8 cellular contexts compared by ENCODE assay signal in genomic region chr9:133348763-133349573, GRCh38. TPM values are rescaled to one million over a fixed set of nuclear protein-coding genes. Genes with fewer than 3 reads are reported as not detected.
A peak's percentile ranks its signal among the peaks of the same experiment; 100 is the strongest.
DNase-seq lines count a peak whose midpoint lies in the region; ATAC-seq and TF ChIP-seq lines count a peak whose summit lies in the region.

No MANE protein-coding gene starts in this region.

- TF ChIP-seq CTCF in kidney epithelial cell (IDR thresholded peaks at IDR 0.05; ENCODE audit: insufficient read depth, low read length, poor library complexity, severe bottlenecking) (no peak), suprapubic skin (IDR thresholded peaks at IDR 0.05) (no peak)

- DNase-seq in T-helper 1 cell, result no peak
- DNase-seq in activated naive CD8-positive, alpha-beta T cell treated with anti-CD3 and anti-CD28 coated beads, Interleukin-2, amount 50 U/mL, for 24 hours, result no peak
- no peak for DNase-seq in kidney epithelial cell (ENCODE audit: low read depth)
- no peak for DNase-seq in suprapubic skin (ENCODE audit: low spot score in 2 of 2)
- DNase-seq in NCI-H1417 (lab: John Stamatoyannopoulos, UW), result no peak

- no peak for ATAC-seq in activated naive CD8-positive, alpha-beta T cell treated with anti-CD3 and anti-CD28 coated beads, Interleukin-2, amount 50 U/mL, for 24 hours
- no peak for ATAC-seq in GM19463 (IDR thresholded peaks at IDR 0.05; ENCODE audit: unreplicated experiment)
- ATAC-seq in esophagus mucosa, result no peak

- no peak for TF ChIP-seq EP300 in suprapubic skin (IDR thresholded peaks at IDR 0.05)

- peaks cover 58% of the 10 kb centered on the region for H3K36me3 Mint-ChIP-seq in T-helper 1 cell treated with Interleukin-12 subunit alpha and Interleukin-12 subunit beta and Interleukin-4 antibody, amounts not matched to agents 30 μg/mL and 1 μg/mL, for 36 hours (ENCODE audit: low read depth)
- H3K36me3 Mint-ChIP-seq in activated naive CD8-positive, alpha-beta T cell treated with anti-CD3 and anti-CD28 coated beads, Interleukin-2, amount 50 U/mL, for 24 hours (ENCODE audit: low read depth), result peaks cover 56% of the 10 kb centered on the region

- H3K27me3 ChIP-seq in kidney epithelial cell (ENCODE audit: control insufficient read depth, insufficient read depth, low read length) (no peaks in the 10 kb centered on the region), suprapubic skin (no peaks in the 10 kb centered on the region)

- peaks cover 10% of the 10 kb centered on the region for H3K36me3 ChIP-seq in kidney epithelial cell (ENCODE audit: control insufficient read depth, insufficient read depth, low read length)
- H3K36me3 ChIP-seq in suprapubic skin, result peaks cover 60% of the 10 kb centered on the region

- peak overlapping the region; percentile 98 for H3K4me3 Mint-ChIP-seq in T-helper 1 cell treated with Interleukin-12 subunit alpha and Interleukin-12 subunit beta and Interleukin-4 antibody, amounts not matched to agents 30 μg/mL and 1 μg/mL, for 36 hours
- peak overlapping the region; percentile 97 for H3K4me3 Mint-ChIP-seq in activated naive CD8-positive, alpha-beta T cell treated with anti-CD3 and anti-CD28 coated beads, Interleukin-2, amount 50 U/mL, for 24 hours

- peaks cover 41% of the 10 kb centered on the region for H3K4me1 ChIP-seq in suprapubic skin

- peak overlapping the region; percentile 94 for H3K27ac ChIP-seq in suprapubic skin

- no peaks in the 10 kb centered on the region for H3K9me3 ChIP-seq in suprapubic skin

- peak overlapping the region; percentile 92 for H3K27ac Mint-ChIP-seq in T-helper 1 cell treated with Interleukin-12 subunit alpha and Interleukin-12 subunit beta and Interleukin-4 antibody, amounts not matched to agents 30 μg/mL and 1 μg/mL, for 36 hours
- H3K27ac Mint-ChIP-seq in activated naive CD8-positive, alpha-beta T cell treated with anti-CD3 and anti-CD28 coated beads, Interleukin-2, amount 50 U/mL, for 24 hours, result peak overlapping the region; percentile 97

- WGBS in suprapubic skin, result 17% methylated on average over 23 of the region's 23 CpGs

- TF ChIP-seq POLR2A in suprapubic skin (IDR thresholded peaks at IDR 0.05), result no peak

- H3K4me3 ChIP-seq in kidney epithelial cell (ENCODE audit: low read depth, low read length) (peak overlapping the region; percentile 78), suprapubic skin (peak overlapping the region; percentile 97)

- H3K4me1 Mint-ChIP-seq in T-helper 1 cell treated with Interleukin-12 subunit alpha and Interleukin-12 subunit beta and Interleukin-4 antibody, amounts not matched to agents 30 μg/mL and 1 μg/mL, for 36 hours (ENCODE audit: low read depth), result peaks cover 25% of the 10 kb centered on the region
- H3K4me1 Mint-ChIP-seq in activated naive CD8-positive, alpha-beta T cell treated with anti-CD3 and anti-CD28 coated beads, Interleukin-2, amount 50 U/mL, for 24 hours, result peaks cover 43% of the 10 kb centered on the region

- no peaks in the 10 kb centered on the region for H3K9me3 Mint-ChIP-seq in T-helper 1 cell treated with Interleukin-12 subunit alpha and Interleukin-12 subunit beta and Interleukin-4 antibody, amounts not matched to agents 30 μg/mL and 1 μg/mL, for 36 hours
- no peaks in the 10 kb centered on the region for H3K9me3 Mint-ChIP-seq in activated naive CD8-positive, alpha-beta T cell treated with anti-CD3 and anti-CD28 coated beads, Interleukin-2, amount 50 U/mL, for 24 hours

- no peaks in the 10 kb centered on the region for H3K27me3 Mint-ChIP-seq in T-helper 1 cell treated with Interleukin-12 subunit alpha and Interleukin-12 subunit beta and Interleukin-4 antibody, amounts not matched to agents 30 μg/mL and 1 μg/mL, for 36 hours (ENCODE audit: low read depth)
- peaks cover 3% of the 10 kb centered on the region for H3K27me3 Mint-ChIP-seq in activated naive CD8-positive, alpha-beta T cell treated with anti-CD3 and anti-CD28 coated beads, Interleukin-2, amount 50 U/mL, for 24 hours

RNA-seq across cellular contexts. Expression of gene RPL7A, which starts 0.9 kb away (rescaled TPM):
- total RNA-seq in kidney epithelial cell, result 2,183 and 2,339 TPM in 2 replicates
- total RNA-seq in suprapubic skin, result 1,000 to 10,000 TPM; 1,468 to 3,048 (median 2,531) TPM
- total RNA-seq in esophagus mucosa, result 2,377 TPM

RNA-seq across cellular contexts. Expression of gene MED22, which starts 1.0 kb away (rescaled TPM):
- 42.0 and 51.8 TPM in 2 replicates for total RNA-seq in kidney epithelial cell
- total RNA-seq in suprapubic skin, result 10 to 100 TPM; 11.5 to 27.4 (median 18.8) TPM
- 10.8 TPM for total RNA-seq in esophagus mucosa

RNA-seq across cellular contexts. Expression of gene SURF1, which starts 7.3 kb away (rescaled TPM):
- 39.2 and 56.4 TPM in 2 replicates for total RNA-seq in kidney epithelial cell
- total RNA-seq in suprapubic skin, result 10 to 100 TPM; 29.1 to 45.0 (median 33.4) TPM
- 25.4 TPM for total RNA-seq in esophagus mucosa

RNA-seq across cellular contexts. Expression of gene SURF2, which starts 7.4 kb away (rescaled TPM):
- 38.7 and 51.5 TPM in 2 replicates for total RNA-seq in kidney epithelial cell
- 10 to 100 TPM; 15.3 to 42.3 (median 31.2) TPM for total RNA-seq in suprapubic skin
- total RNA-seq in esophagus mucosa, result 25.6 TPM

RNA-seq across cellular contexts. Expression of gene SURF6, which starts 13.0 kb away (rescaled TPM):
- total RNA-seq in kidney epithelial cell (17.4 and 30.8 TPM in 2 replicates), suprapubic skin (10 to 100 TPM; 11.5 to 17.1 (median 15.8) TPM), esophagus mucosa (9.9 TPM)
